In genomic region chr17:66636111-66636510, GRCh38 we compare ENCODE assay signal across 12 cellular contexts.
DNase-seq lines count a peak whose midpoint lies in the region; ATAC-seq, FAIRE-seq and TF ChIP-seq lines count a peak whose summit lies in the region.
"Had no signal": no experiment of that assay in that cellular context is flagged by ENCODE, and none has a peak within 500 bp of the region (broad histone marks: within the 10 kb centered on the region; RNA-seq: fewer than 3 reads in every experiment).

No MANE protein-coding gene starts in this region.

- POLR2A ChIA-PET in SK-N-SH (lab: Yijun Ruan, JAX), result no interaction called here
- POLR2A ChIA-PET in HepG2 (lab: Yijun Ruan, JAX), result no interaction called here

- WGBS in SK-N-SH (ENCODE audit: low lambda C conversion rate), result 48% methylated on average over 4 of the region's 4 CpGs
- 98% methylated on average over 4 of the region's 4 CpGs for WGBS in HepG2 (ENCODE audit: low lambda C conversion rate)

- peaks cover 12 to 15% of the 10 kb centered on the region in 2 experiments for H3K36me3 ChIP-seq in SK-N-SH (replicated peaks in 1 of 2; ENCODE audit: control insufficient read depth in 1 of 2, insufficient read depth in 2 of 2, low read length in 1 of 2)
- peaks cover 3 to 11% of the 10 kb centered on the region in 2 experiments; a peak in 2 of 5 replicates for H3K36me3 ChIP-seq in HepG2 (replicated peaks in 1 of 2; ENCODE audit: control insufficient read depth in 1 of 2, insufficient read depth in 2 of 2, low read length in 2 of 2)
- no peaks in the 10 kb centered on the region for H3K36me3 ChIP-seq in gastrocnemius medialis

- in situ Hi-C loops in HepG2 (cut with HindIII; ENCODE audit: extremely low pct_ligation_motif_present, low pct_unique_long_range_greater_than_20kb), result no loop called here
- in situ Hi-C loops in gastrocnemius medialis (cut with MboI; ENCODE audit: low sequenced_read_pairs in 4 of 4), result no loop called here

- H3K27me3 ChIP-seq in SK-N-SH (ENCODE audit: insufficient read depth) (no peaks in the 10 kb centered on the region), HepG2 (ENCODE audit: control insufficient read depth in 1 of 2, insufficient read depth in 2 of 2, low read length in 2 of 2) (no peaks in the 10 kb centered on the region), gastrocnemius medialis (no peaks in the 10 kb centered on the region)

- TF ChIP-seq EP300 in SK-N-SH (IDR thresholded peaks at IDR 0.05; ENCODE audit: borderline replicate concordance in 1 of 2, low read depth in 1 of 2, low read length in 1 of 2) (peak in 1 of 2 experiments; percentile 65; a peak in 1 of 4 replicates), HepG2 (IDR thresholded peaks at IDR 0.05; ENCODE audit: low read depth in 2 of 2, low read length in 2 of 2) (no peak), HepG2 (CRISPR knock-in tag; IDR thresholded peaks at IDR 0.05; ENCODE audit: borderline replicate concordance) (no peak)

- no TSS peak for BruUV-seq in HepG2 (replicated peaks; lab: Mats Ljungman, UMichigan)

- peaks cover 71% of the 10 kb centered on the region for H3K79me2 ChIP-seq in SK-N-SH (ENCODE audit: insufficient read depth)
- H3K79me2 ChIP-seq in HepG2 (ENCODE audit: insufficient read depth, low read length), result no peaks in the 10 kb centered on the region

- CTCF ChIA-PET in SK-N-SH (lab: Yijun Ruan, JAX), result interaction anchor here (1.0 to 1.9 kb wide), 2 partner anchors 38 to 436 kb away, joined by 3 to 6 read pairs; no protein-coding TSS in a partner anchor
- CTCF ChIA-PET in HepG2 (lab: Yijun Ruan, JAX; ENCODE audit: low intra/inter-chr PET ratio, low total read pairs), result no interaction called here

- no peaks in the 10 kb centered on the region for H3K9me3 Mint-ChIP-seq in stimulated activated naive CD8-positive, alpha-beta T cell treated with anti-CD3 and anti-CD28 coated beads, Interleukin-15, amount 100 ng/mL, for 72 hours
- H3K9me3 Mint-ChIP-seq: GM23338 had no signal

- no peak overlapping the region for H2AFZ ChIP-seq in SK-N-SH (ENCODE audit: low read depth)
- no peak overlapping the region for H2AFZ ChIP-seq in HepG2 (ENCODE audit: low read length)
- H2AFZ ChIP-seq: GM23338 had no signal

- no peak for TF ChIP-seq RAD21 in SK-N-SH (IDR thresholded peaks at IDR 0.05; ENCODE audit: low read length)
- no peak for TF ChIP-seq RAD21 in HepG2 (CRISPR knock-in tag; IDR thresholded peaks at IDR 0.05)

- intact Hi-C loops in HepG2 (cut with micrococcal nuclease; ENCODE audit: unreplicated experiment), result no loop called here
- intact Hi-C loops in gastrocnemius medialis (cut with DNase I; ENCODE audit: low total_unique reads), result no loop called here

- H3K4me1 ChIP-seq in SK-N-SH (ENCODE audit: control insufficient read depth in 1 of 2, insufficient read depth in 2 of 2, low read depth in 1 of 2, low read length in 1 of 2), result peaks cover 2 to 6% of the 10 kb centered on the region in 2 experiments
- H3K4me1 ChIP-seq in HepG2 (ENCODE audit: insufficient read depth, low read length), result no peaks in the 10 kb centered on the region
- peaks cover 2 to 4% of the 10 kb centered on the region in 2 donors for H3K4me1 ChIP-seq in gastrocnemius medialis

- H3K9me2 ChIP-seq in SK-N-SH, result no peaks in the 10 kb centered on the region

- H3K4me1 Mint-ChIP-seq in stimulated activated naive CD8-positive, alpha-beta T cell treated with anti-CD3 and anti-CD28 coated beads, Interleukin-15, amount 100 ng/mL, for 72 hours, result peaks cover 60% of the 10 kb centered on the region
- H3K4me1 Mint-ChIP-seq: GM23338 had no signal

- FAIRE-seq in HepG2 (lab: Jason Lieb, UNC), result no peak
- FAIRE-seq: frontal cortex had no signal

- H3K9me3 ChIP-seq in SK-N-SH, result no peaks in the 10 kb centered on the region
- no peaks in the 10 kb centered on the region for H3K9me3 ChIP-seq in HepG2 (ENCODE audit: low read length)
- H3K9me3 ChIP-seq in gastrocnemius medialis, result no peaks in the 10 kb centered on the region

- peaks cover 72% of the 10 kb centered on the region for H4K20me1 ChIP-seq in SK-N-SH (ENCODE audit: insufficient read depth)
- H4K20me1 ChIP-seq in HepG2 (ENCODE audit: insufficient read depth, low read length), result no peaks in the 10 kb centered on the region

- DNase-seq in stimulated activated naive CD8-positive, alpha-beta T cell treated with anti-CD3 and anti-CD28 coated beads, Interleukin-15, Interleukin-2, amounts not matched to agents 100 U/mL and 50 U/mL, for 24 hours, result peak; percentile 12
- no peak for DNase-seq in stimulated activated naive CD8-positive, alpha-beta T cell treated with anti-CD3 and anti-CD28 coated beads, Interleukin-15, amount 100 ng/mL, for 72 hours
- DNase-seq in SK-N-SH, result no peak
- peak; percentile 75 for DNase-seq in fibroblast of the aortic adventitia (ENCODE audit: low read depth)
- DNase-seq in HepG2 (ENCODE audit: low spot score), result no peak
- no peak for DNase-seq in NOMO-1 (lab: John Stamatoyannopoulos, UW; ENCODE audit: unreplicated experiment in 2 of 2)
- no peak for DNase-seq in gastrocnemius medialis
- DNase-seq in HUDEP-2 (lab: John Stamatoyannopoulos, UW; ENCODE audit: unreplicated experiment in 76 of 76), result no peak
- DNase-seq: activated CD8-positive, alpha-beta memory T cell treated with anti-CD3 and anti-CD28 coated beads, Interleukin-2, amount 50 U/mL, for 48 hours; stimulated activated CD4-positive, alpha-beta T cell treated with anti-CD3 and anti-CD28 coated beads, Interleukin-2, amount 100 ng/mL, for 24 hours had no signal

- peak; percentile 36 for ATAC-seq in stimulated activated naive CD8-positive, alpha-beta T cell treated with anti-CD3 and anti-CD28 coated beads, Interleukin-15, Interleukin-2, amounts not matched to agents 100 U/mL and 50 U/mL, for 24 hours
- ATAC-seq in stimulated activated naive CD8-positive, alpha-beta T cell treated with anti-CD3 and anti-CD28 coated beads, Interleukin-15, amount 100 ng/mL, for 72 hours, result no peak
- no peak for ATAC-seq in HepG2
- ATAC-seq in gastrocnemius medialis, result no peak
- ATAC-seq: GM23338 had no signal

- H3K27me3 Mint-ChIP-seq in stimulated activated naive CD8-positive, alpha-beta T cell treated with anti-CD3 and anti-CD28 coated beads, Interleukin-15, amount 100 ng/mL, for 72 hours, result no peaks in the 10 kb centered on the region

- peaks cover 13% of the 10 kb centered on the region for H3F3A ChIP-seq in SK-N-SH (replicated peaks; ENCODE audit: insufficient read depth)

- H3K4me2 ChIP-seq in SK-N-SH (no peak overlapping the region), HepG2 (ENCODE audit: low read depth, low read length) (no peak overlapping the region)
- H3K4me2 ChIP-seq: GM23338 had no signal

- TF ChIP-seq POLR2A in HepG2 (IDR thresholded peaks at IDR 0.05; ENCODE audit: insufficient read depth in 1 of 2, low read depth in 2 of 2, low read length in 2 of 2) (no peak), gastrocnemius medialis (IDR thresholded peaks at IDR 0.05) (no peak)

- TF ChIP-seq CTCF in SK-N-SH (IDR thresholded peaks at IDR 0.05) (no peak), fibroblast of the aortic adventitia (IDR thresholded peaks at IDR 0.05; ENCODE audit: insufficient read depth, low read length) (no peak), HepG2 (CRISPR knock-in tag; IDR thresholded peaks at IDR 0.05) (no peak), gastrocnemius medialis (IDR thresholded peaks at IDR 0.05 in 4 of 5, conservative IDR thresholded peaks at IDR 0.05 in 1 of 5) (no peak)

- H3K27ac ChIP-seq in SK-N-SH (ENCODE audit: low read depth in 2 of 2, low read length in 1 of 2) (peak overlapping the region; percentile 11 to 31; a peak in 3 of 4 replicates), HepG2 (ENCODE audit: extremely low read length, insufficient read depth, low read length) (no peak overlapping the region), gastrocnemius medialis (no peak overlapping the region)

- no peak overlapping the region for H3K4me3 Mint-ChIP-seq in stimulated activated naive CD8-positive, alpha-beta T cell treated with anti-CD3 and anti-CD28 coated beads, Interleukin-15, amount 100 ng/mL, for 72 hours
- H3K4me3 Mint-ChIP-seq: GM23338 had no signal

- H3K9ac ChIP-seq in SK-N-SH (no peak overlapping the region), HepG2 (ENCODE audit: insufficient read depth, low read depth, low read length) (no peak overlapping the region)

- H3K27ac Mint-ChIP-seq in stimulated activated naive CD8-positive, alpha-beta T cell treated with anti-CD3 and anti-CD28 coated beads, Interleukin-15, amount 100 ng/mL, for 72 hours, result no peak overlapping the region
- H3K27ac Mint-ChIP-seq: GM23338 had no signal

- H3K4me3 ChIP-seq in SK-N-SH (ENCODE audit: low read depth in 2 of 2, low read length in 1 of 2) (no peak overlapping the region), fibroblast of the aortic adventitia (ENCODE audit: low read depth, low read length) (no peak overlapping the region), HepG2 (replicated peaks in 1 of 3; ENCODE audit: insufficient read depth in 1 of 3, low read depth in 2 of 3, low read length in 3 of 3) (no peak overlapping the region), gastrocnemius medialis (no peak overlapping the region)
- H3K4me3 ChIP-seq: GM23338 had no signal

TF ChIP-seq in SK-N-SH, 30 proteins besides CTCF, POLR2A, EP300 and RAD21 (continues in another document):
- TF ChIP-seq JUND (IDR thresholded peaks at IDR 0.05) (peak; percentile 80; the same call in 1 of the 2 replicates), USF1 (IDR thresholded peaks at IDR 0.05; ENCODE audit: borderline replicate concordance, low read depth) (no peak), GABPA (IDR thresholded peaks at IDR 0.05; ENCODE audit: low read depth) (no peak), FOSL2 (IDR thresholded peaks at IDR 0.05; ENCODE audit: borderline replicate concordance, low read depth) (peak; percentile 69)

TF ChIP-seq in HepG2, 621 proteins besides CTCF, POLR2A, EP300 and RAD21 (continues in another document):
- no peak for TF ChIP-seq EZH2 (conservative IDR thresholded peaks at IDR 0.05; ENCODE audit: low read depth, low read length)
- TF ChIP-seq FOXP1 (IDR thresholded peaks at IDR 0.05), result no peak
- no peak for TF ChIP-seq FOXP1 (CRISPR knock-in tag; IDR thresholded peaks at IDR 0.05)
- no peak for TF ChIP-seq ATF7-NPFF (CRISPR knock-in tag; IDR thresholded peaks at IDR 0.05; ENCODE audit: low read depth)
- TF ChIP-seq ZSCAN30 (CRISPR knock-in tag; IDR thresholded peaks at IDR 0.05), result no peak
- TF ChIP-seq ZNF883 (CRISPR knock-in tag; IDR thresholded peaks at IDR 0.05; ENCODE audit: not compliant biosample characterization), result no peak
- no peak for TF ChIP-seq ZSCAN22 (CRISPR knock-in tag; IDR thresholded peaks at IDR 0.05)
- no peak for TF ChIP-seq SNAPC2 (CRISPR knock-in tag; IDR thresholded peaks at IDR 0.05)
- TF ChIP-seq ZNF709 (CRISPR knock-in tag; IDR thresholded peaks at IDR 0.05), result no peak
- no peak for TF ChIP-seq FOXK1 (CRISPR knock-in tag; IDR thresholded peaks at IDR 0.05; ENCODE audit: borderline replicate concordance, low read depth)
- TF ChIP-seq REL (CRISPR knock-in tag; conservative IDR thresholded peaks at IDR 0.05), result no peak
- TF ChIP-seq ZSCAN29 (CRISPR knock-in tag; conservative IDR thresholded peaks at IDR 0.05), result no peak
- TF ChIP-seq, protein P1, sequence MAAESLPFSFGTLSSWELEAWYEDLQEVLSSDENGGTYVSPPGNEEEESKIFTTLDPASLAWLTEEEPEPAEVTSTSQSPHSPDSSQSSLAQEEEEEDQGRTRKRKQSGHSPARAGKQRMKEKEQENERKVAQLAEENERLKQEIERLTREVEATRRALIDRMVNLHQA (CRISPR knock-in tag; IDR thresholded peaks at IDR 0.05), result no peak

Comparison
In these comparisons a context has a peak if more than half of its experiments do, and no peak if none do; other contexts are left out.
1. DNase-seq: peak in stimulated activated naive CD8-positive, alpha-beta T cell treated with anti-CD3 and anti-CD28 coated beads, Interleukin-15, Interleukin-2, amounts not matched to agents 100 U/mL and 50 U/mL, for 24 hours (single experiment) and fibroblast of the aortic adventitia (single experiment); none in stimulated activated naive CD8-positive, alpha-beta T cell treated with anti-CD3 and anti-CD28 coated beads, Interleukin-15, amount 100 ng/mL, for 72 hours (0 of 2), SK-N-SH (single experiment), HepG2 (single experiment), NOMO-1 (0 of 2), gastrocnemius medialis (0 of 2) and HUDEP-2 (0 of 76).
2. H3K27ac ChIP-seq: peak in SK-N-SH (2 of 2); none in HepG2 (single experiment) and gastrocnemius medialis (0 of 4).